31 cellular contexts compared by ENCODE assay signal in genomic region chrX:12149670-12150407, GRCh38. TPM values are rescaled to one million over a fixed set of nuclear protein-coding genes. Genes with fewer than 3 reads are reported as not detected.
"Had no signal": no experiment of that assay in that cellular context is flagged by ENCODE, and none has a peak within 500 bp of the region (broad histone marks: within the 10 kb centered on the region; RNA-seq: fewer than 3 reads in every experiment).

No MANE protein-coding gene starts in this region.

- FAIRE-seq: endothelial cell of umbilical vein, urothelium cell line had no signal

- H3K36me3 Mint-ChIP-seq: activated naive CD4-positive, alpha-beta T cell treated with anti-CD3 and anti-CD28 coated beads, Interleukin-2, amount 50 U/mL, for 72 hours; stimulated activated effector memory CD8-positive, alpha-beta T cell treated with anti-CD3 and anti-CD28 coated beads, Interleukin-12 subunit alpha, Interleukin-12 subunit beta, amount 100 ng/mL, for 72 hours had no signal

- ATAC-seq: activated naive CD4-positive, alpha-beta T cell treated with anti-CD3 and anti-CD28 coated beads, Interleukin-2, amount 50 U/mL, for 72 hours; activated T-cell treated with anti-CD3 and anti-CD28 coated beads, Interleukin-2, amount 50 U/mL, for 72 hours; effector memory CD8-positive, alpha-beta T cell; sciatic nerve; stimulated activated effector memory CD8-positive, alpha-beta T cell treated with anti-CD3 and anti-CD28 coated beads, Interleukin-12 subunit alpha, Interleukin-12 subunit beta, amount 100 ng/mL, for 72 hours had no signal

- H3K4me3 ChIP-seq: cardiac muscle cell, esophagus muscularis mucosa, left ventricle myocardium inferior, lung, ovary, prostate gland, skin epidermis, thoracic aorta had no signal

- H3K4me3 Mint-ChIP-seq: activated T-cell treated with anti-CD3 and anti-CD28 coated beads, Interleukin-2, amount 50 U/mL, for 72 hours; effector memory CD8-positive, alpha-beta T cell; nephron progenitor cell; stimulated activated effector memory CD8-positive, alpha-beta T cell treated with anti-CD3 and anti-CD28 coated beads, Interleukin-12 subunit alpha, Interleukin-12 subunit beta, amount 100 ng/mL, for 72 hours; stimulated activated naive CD8-positive, alpha-beta T cell treated with anti-CD3 and anti-CD28 coated beads, Interleukin-15, Interleukin-2, amounts not matched to agents 100 ng/mL and 50 ng/mL, for 24 hours had no signal

- H3K36me3 ChIP-seq: cardiac muscle cell, esophagus muscularis mucosa, left ventricle myocardium inferior, neutrophil, ovary, prostate gland, thoracic aorta had no signal

- H3K27me3 ChIP-seq: cardiac muscle cell, esophagus muscularis mucosa, neutrophil, ovary had no signal

- H3K27ac Mint-ChIP-seq: activated naive CD4-positive, alpha-beta T cell treated with anti-CD3 and anti-CD28 coated beads, Interleukin-2, amount 50 U/mL, for 72 hours; activated T-cell treated with anti-CD3 and anti-CD28 coated beads, Interleukin-2, amount 50 U/mL, for 72 hours; effector memory CD8-positive, alpha-beta T cell; nephron progenitor cell; stimulated activated effector memory CD8-positive, alpha-beta T cell treated with anti-CD3 and anti-CD28 coated beads, Interleukin-12 subunit alpha, Interleukin-12 subunit beta, amount 100 ng/mL, for 72 hours; stimulated activated naive CD8-positive, alpha-beta T cell treated with anti-CD3 and anti-CD28 coated beads, Interleukin-15, Interleukin-2, amounts not matched to agents 100 ng/mL and 50 ng/mL, for 24 hours had no signal

- H3K9me3 Mint-ChIP-seq: activated naive CD4-positive, alpha-beta T cell treated with anti-CD3 and anti-CD28 coated beads, Interleukin-2, amount 50 U/mL, for 72 hours; activated T-cell treated with anti-CD3 and anti-CD28 coated beads, Interleukin-2, amount 50 U/mL, for 72 hours; stimulated activated naive CD8-positive, alpha-beta T cell treated with anti-CD3 and anti-CD28 coated beads, Interleukin-15, Interleukin-2, amounts not matched to agents 100 ng/mL and 50 ng/mL, for 24 hours had no signal

- H3K9me3 ChIP-seq: esophagus muscularis mucosa, left ventricle myocardium inferior, neutrophil, ovary, prostate gland, thoracic aorta had no signal

- DNase-seq: activated CD4-positive, alpha-beta T cell treated with anti-CD3 and anti-CD28 coated beads for 4 hours; activated CD4-positive, alpha-beta T cell treated with anti-CD3 and anti-CD28 coated beads, Interleukin-2, amount 50 U/mL, for 4 hours; activated naive CD4-positive, alpha-beta T cell; activated T-cell treated with anti-CD3 and anti-CD28 coated beads for 4 hours; activated T-cell treated with anti-CD3 and anti-CD28 coated beads, Interleukin-2, amount 50 U/mL, for 72 hours; cortex of kidney; effector memory CD8-positive, alpha-beta T cell; foreskin melanocyte; glutamatergic neuron; left ventricle myocardium inferior; nephron progenitor cell; ovary; retina; stimulated activated CD4-positive, alpha-beta T cell treated with anti-CD3 and anti-CD28 coated beads, Interleukin-12 subunit alpha, Interleukin-12 subunit beta, amount 100 ng/mL, for 4 hours; stimulated activated CD4-positive, alpha-beta T cell treated with anti-CD3 and anti-CD28 coated beads, Interleukin-4, amount 100 ng/mL, for 24 hours; trophoblast cell had no signal

- H3K4me1 Mint-ChIP-seq: nephron progenitor cell; stimulated activated effector memory CD8-positive, alpha-beta T cell treated with anti-CD3 and anti-CD28 coated beads, Interleukin-12 subunit alpha, Interleukin-12 subunit beta, amount 100 ng/mL, for 72 hours had no signal

- H3K27ac ChIP-seq: cardiac muscle cell, esophagus muscularis mucosa, left ventricle myocardium inferior, neutrophil, ovary, prostate gland, skin epidermis, thoracic aorta, VCaP had no signal

- H3K4me1 ChIP-seq: left ventricle myocardium inferior, prostate gland had no signal

- H3K27me3 Mint-ChIP-seq: effector memory CD8-positive, alpha-beta T cell; stimulated activated naive CD8-positive, alpha-beta T cell treated with anti-CD3 and anti-CD28 coated beads, Interleukin-15, Interleukin-2, amounts not matched to agents 100 ng/mL and 50 ng/mL, for 24 hours had no signal

RNA-seq across cellular contexts. Expression of gene FRMPD4, which starts 11.6 kb away (rescaled TPM):
- total RNA-seq: activated naive CD4-positive, alpha-beta T cell treated with anti-CD3 and anti-CD28 coated beads, Interleukin-2, amount 50 U/mL, for 72 hours; activated T-cell treated with anti-CD3 and anti-CD28 coated beads, Interleukin-2, amount 50 U/mL, for 72 hours; endothelial cell of umbilical vein; T-helper 1 cell treated with Interleukin-12 subunit alpha and Interleukin-12 subunit beta and Interleukin-4 antibody, amounts not matched to agents 30 ng/mL and 1 ng/mL, for 36 hours; thoracic aorta had no signal
